Comparison of ENCODE assay signal across 17 cellular contexts in genomic region chr4:118962540-118962939, GRCh38.
DNase-seq lines count a peak whose midpoint lies in the region; ATAC-seq and TF ChIP-seq lines count a peak whose summit lies in the region.
"Had no signal": no experiment of that assay in that cellular context is flagged by ENCODE, and none has a peak within 500 bp of the region (broad histone marks: within the 10 kb centered on the region; RNA-seq: fewer than 3 reads in every experiment).

No MANE protein-coding gene starts in this region.

- no peak overlapping the region for H3K4me3 Mint-ChIP-seq in T-cell
- H3K4me3 Mint-ChIP-seq: CD8-positive, alpha-beta T cell; GM23338 had no signal

- no peaks in the 10 kb centered on the region for H3K36me3 Mint-ChIP-seq in T-cell
- H3K36me3 Mint-ChIP-seq: CD8-positive, alpha-beta T cell had no signal

- H3K4me1 Mint-ChIP-seq in T-cell, result no peaks in the 10 kb centered on the region

- H3K4me3 ChIP-seq in right atrium auricular region (no peak overlapping the region), gastrocnemius medialis (no peak overlapping the region), colonic mucosa (no peak overlapping the region)
- H3K4me3 ChIP-seq: BLaER1, GM23338, PC-9 had no signal

- TF ChIP-seq CTCF in right atrium auricular region (IDR thresholded peaks at IDR 0.05) (no peak), gastrocnemius medialis (IDR thresholded peaks at IDR 0.05 in 4 of 5, conservative IDR thresholded peaks at IDR 0.05 in 1 of 5) (no peak), omental fat pad (IDR thresholded peaks at IDR 0.05) (no peak), colonic mucosa (IDR thresholded peaks at IDR 0.05) (no peak)

- H3K9me3 Mint-ChIP-seq in T-cell, result no peaks in the 10 kb centered on the region
- H3K9me3 Mint-ChIP-seq: CD8-positive, alpha-beta T cell; GM23338 had no signal

- CTCF ChIA-PET in T-cell (lab: Charles Lee), result no interaction called here

- H3K36me3 ChIP-seq in right atrium auricular region (no peaks in the 10 kb centered on the region), gastrocnemius medialis (no peaks in the 10 kb centered on the region), colonic mucosa (no peaks in the 10 kb centered on the region)
- H3K36me3 ChIP-seq: BLaER1 had no signal

- H3K9me3 ChIP-seq in right atrium auricular region (no peaks in the 10 kb centered on the region), gastrocnemius medialis (no peaks in the 10 kb centered on the region), colonic mucosa (no peaks in the 10 kb centered on the region)
- H3K9me3 ChIP-seq: BLaER1 had no signal

- no peak overlapping the region for H3K27ac Mint-ChIP-seq in T-cell
- H3K27ac Mint-ChIP-seq: CD8-positive, alpha-beta T cell; GM23338 had no signal

- peaks cover 4 to 14% of the 10 kb centered on the region in 2 donors for H3K27me3 Mint-ChIP-seq in T-cell

- no peak for DNase-seq in Right ventricle myocardium superior
- DNase-seq in right atrium auricular region (ENCODE audit: low spot score), result no peak
- peak; percentile 62 for DNase-seq in fibroblast of peridontal ligament (ENCODE audit: extremely low read depth)
- no peak for DNase-seq in gastrocnemius medialis
- DNase-seq in T-cell, result no peak
- no peak for DNase-seq in omental fat pad (ENCODE audit: low spot score)
- DNase-seq in colonic mucosa, result no peak
- DNase-seq in NCI-H748 treated with DMSO at 0.1 percent for 48 hours (lab: John Stamatoyannopoulos, UW), result no peak
- DNase-seq: 8988T; CD8-positive, alpha-beta T cell; DMS79; NCI-H2029; NCI-H2171 treated with DMSO at 0.1 percent for 48 hours; NCI-H774; PC-9 had no signal

- POLR2A ChIA-PET in T-cell (lab: Charles Lee), result no interaction called here

- no peak for TF ChIP-seq POLR2A in gastrocnemius medialis (IDR thresholded peaks at IDR 0.05)

- H3K9ac ChIP-seq in colonic mucosa (ENCODE audit: low read depth in 2 of 2, low read length in 2 of 2), result no peak overlapping the region
- H3K9ac ChIP-seq: BLaER1 had no signal

- in situ Hi-C loops in gastrocnemius medialis (cut with MboI; ENCODE audit: low sequenced_read_pairs in 4 of 4), result no loop called here

- intact Hi-C loops in Right ventricle myocardium superior (cut with DNase I) (no loop called here), gastrocnemius medialis (cut with DNase I; ENCODE audit: low total_unique reads) (no loop called here), colonic mucosa (cut with DNase I) (loop anchor here (10.0 kb wide), 2 partner anchors 68 to 218 kb away; no protein-coding TSS in a partner anchor)

- peaks cover 0 to 36% of the 10 kb centered on the region in 2 donors for H3K4me1 ChIP-seq in right atrium auricular region
- H3K4me1 ChIP-seq in gastrocnemius medialis, result peaks cover 15 to 43% of the 10 kb centered on the region in 2 donors
- no peaks in the 10 kb centered on the region for H3K4me1 ChIP-seq in colonic mucosa

- H3K27ac ChIP-seq in right atrium auricular region (peak overlapping the region in 1 of 2 donors; percentile 19), gastrocnemius medialis (peak overlapping the region; percentile 15 to 51 (median 34)), colonic mucosa (no peak overlapping the region)
- H3K27ac ChIP-seq: BLaER1, PC-9 had no signal

- ATAC-seq in Right ventricle myocardium superior (ENCODE audit: poor library complexity), result peak; percentile 39
- ATAC-seq in gastrocnemius medialis, result no peak
- no peak for ATAC-seq in T-cell (replicated peaks in 1 of 4)
- no peak for ATAC-seq in omental fat pad (ENCODE audit: low FRiP score)
- ATAC-seq: CD8-positive, alpha-beta T cell; GM23338 had no signal

- H3K27me3 ChIP-seq in right atrium auricular region, result no peaks in the 10 kb centered on the region
- no peaks in the 10 kb centered on the region for H3K27me3 ChIP-seq in gastrocnemius medialis
- H3K27me3 ChIP-seq in colonic mucosa, result no peaks in the 10 kb centered on the region
- H3K27me3 ChIP-seq: BLaER1 had no signal
